Comparison of ENCODE assay signal across 11 cellular contexts in genomic region chr1:94383966-94384408, GRCh38. TPM values are rescaled to one million over a fixed set of nuclear protein-coding genes. Genes with fewer than 3 reads are reported as not detected.
DNase-seq lines count a peak whose midpoint lies in the region; ATAC-seq and TF ChIP-seq lines count a peak whose summit lies in the region.
"Had no signal": no experiment of that assay in that cellular context is flagged by ENCODE, and none has a peak within 500 bp of the region (broad histone marks: within the 10 kb centered on the region; RNA-seq: fewer than 3 reads in every experiment).

No MANE protein-coding gene starts in this region.

- 43% methylated on average over 4 of the region's 4 CpGs for WGBS in right cardiac atrium
- WGBS in prostate gland, result 84% methylated on average over 4 of the region's 4 CpGs

- H3K9me3 ChIP-seq in right atrium auricular region, result no peaks in the 10 kb centered on the region
- no peaks in the 10 kb centered on the region for H3K9me3 ChIP-seq in right cardiac atrium (ENCODE audit: control insufficient read depth, low read length)
- no peaks in the 10 kb centered on the region for H3K9me3 ChIP-seq in upper lobe of right lung
- no peaks in the 10 kb centered on the region for H3K9me3 ChIP-seq in prostate gland
- H3K9me3 ChIP-seq: sigmoid colon had no signal

- H3K27me3 ChIP-seq in right atrium auricular region (no peaks in the 10 kb centered on the region), right cardiac atrium (ENCODE audit: control insufficient read depth, insufficient read depth) (no peaks in the 10 kb centered on the region), upper lobe of right lung (no peaks in the 10 kb centered on the region), prostate gland (replicated peaks; ENCODE audit: insufficient read depth) (no peaks in the 10 kb centered on the region)
- H3K27me3 ChIP-seq: sigmoid colon had no signal

- DNase-seq in Right ventricle myocardium superior (no peak), right atrium auricular region (ENCODE audit: low spot score) (no peak), LHCN-M2 (ENCODE audit: low read depth) (peak; percentile 45), right cardiac atrium (no peak), upper lobe of right lung (no peak), globus pallidus (ENCODE audit: low spot score) (no peak), COR-L47 (lab: John Stamatoyannopoulos, UW) (no peak), prostate gland (ENCODE audit: low spot score) (no peak)
- DNase-seq: activated CD4-positive, alpha-beta T cell treated with anti-CD3 and anti-CD28 coated beads for 1 hour; NCI-H2171 treated with DMSO at 0.1 percent for 48 hours; sigmoid colon had no signal

- H3K4me1 ChIP-seq in right atrium auricular region (no peaks in the 10 kb centered on the region), right cardiac atrium (ENCODE audit: control insufficient read depth, insufficient read depth, low read length) (peaks cover 2% of the 10 kb centered on the region), upper lobe of right lung (no peaks in the 10 kb centered on the region), prostate gland (replicated peaks) (peaks cover 3% of the 10 kb centered on the region)
- H3K4me1 ChIP-seq: sigmoid colon had no signal

- H3K4me3 ChIP-seq in right atrium auricular region (no peak overlapping the region), right cardiac atrium (ENCODE audit: low read length) (no peak overlapping the region), upper lobe of right lung (no peak overlapping the region), prostate gland (no peak overlapping the region)
- H3K4me3 ChIP-seq: sigmoid colon had no signal

- H3K27ac ChIP-seq in right atrium auricular region (no peak overlapping the region), right cardiac atrium (ENCODE audit: low read length) (no peak overlapping the region), upper lobe of right lung (peak overlapping the region; percentile 56), prostate gland (no peak overlapping the region)
- H3K27ac ChIP-seq: sigmoid colon had no signal

- TF ChIP-seq CTCF in right atrium auricular region (IDR thresholded peaks at IDR 0.05), result no peak
- no peak for TF ChIP-seq CTCF in upper lobe of right lung (IDR thresholded peaks at IDR 0.05)
- no peak for TF ChIP-seq CTCF in prostate gland (IDR thresholded peaks at IDR 0.05)

- H3K36me3 ChIP-seq in right atrium auricular region, result no peaks in the 10 kb centered on the region
- H3K36me3 ChIP-seq in upper lobe of right lung, result no peaks in the 10 kb centered on the region
- H3K36me3 ChIP-seq in prostate gland, result no peaks in the 10 kb centered on the region
- H3K36me3 ChIP-seq: sigmoid colon had no signal

- ATAC-seq in Right ventricle myocardium superior (ENCODE audit: poor library complexity) (peak; percentile 65), right cardiac atrium (peak; percentile 65 to 69), upper lobe of right lung (peak; percentile 73)

- TF ChIP-seq POLR2A in prostate gland (IDR thresholded peaks at IDR 0.05), result no peak

- intact Hi-C loops in Right ventricle myocardium superior (cut with DNase I) (no loop called here), right cardiac atrium (cut with DNase I) (no loop called here), upper lobe of right lung (cut with DNase I) (no loop called here), prostate gland (cut with DNase I) (no loop called here)

RNA-seq across cellular contexts. Expression of gene ABCD3, which starts 34.2 kb away (rescaled TPM):
- total RNA-seq in Right ventricle myocardium superior (65.7 TPM), right atrium auricular region (10 to 100 TPM; 24.6 to 54.1 TPM), LHCN-M2 (2014; rRNA removed) (45.3 and 50.4 TPM in 2 replicates), right cardiac atrium (10 to 100 TPM; 53.9 to 62.0 (median 56.9) TPM), upper lobe of right lung (50.9 TPM), prostate gland (10 to 100 TPM; 35.5 to 38.5 TPM)
- 14.6 TPM for polyA plus RNA-seq in LHCN-M2 (2012)
- polyA plus RNA-seq in right cardiac atrium, result 24.4 TPM
